8 cellular contexts compared by ENCODE assay signal in genomic region chr5:177429248-177430045, GRCh38. TPM values are rescaled to one million over a fixed set of nuclear protein-coding genes. Genes with fewer than 3 reads are reported as not detected.
DNase-seq lines count a peak whose midpoint lies in the region; ATAC-seq, FAIRE-seq and TF ChIP-seq lines count a peak whose summit lies in the region.

No MANE protein-coding gene starts in this region.

- H3K4me2 ChIP-seq in H1 (ENCODE audit: insufficient read depth in 1 of 2, low read depth in 2 of 2, low read length in 2 of 2) (no peak overlapping the region), PC-9 (no peak overlapping the region)

- H3F3A ChIP-seq in PC-9 (ENCODE audit: insufficient read depth, low read depth), result peaks cover 10% of the 10 kb centered on the region; the same call in 1 of the 2 replicates

- no peak for DNase-seq in HFFc6
- peak; percentile 89 to 91 for DNase-seq in activated CD4-positive, alpha-beta T cell treated with anti-CD3 and anti-CD28 coated beads for 4 hours
- no peak for DNase-seq in H1 (ENCODE audit: low read depth in 1 of 2, low spot score in 2 of 2)
- DNase-seq in stimulated activated CD4-positive, alpha-beta T cell treated with anti-CD3 and anti-CD28 coated beads, Interleukin-15, amount 100 ng/mL, for 1 hour (ENCODE audit: low read depth in 1 of 2, low spot score in 1 of 2), result peak; percentile 66 to 72
- DNase-seq in NCI-H524 treated with DMSO at 0.1 percent for 48 hours (lab: John Stamatoyannopoulos, UW), result no peak
- DNase-seq in PC-9, result no peak
- DNase-seq in WERI-Rb-1, result no peak

- 0 out of 2 replicates have a peak overlapping the region, but pooled peaks have one; percentile 29 for H3K27ac Mint-ChIP-seq in HFFc6

- H3K27me3 Mint-ChIP-seq in HFFc6 (ENCODE audit: insufficient read depth), result peaks cover 2% of the 10 kb centered on the region

- no peak for FAIRE-seq in H1 (lab: Jason Lieb, UNC)

- H4K8ac ChIP-seq in H1 (ENCODE audit: extremely low read depth, insufficient read depth, low read length), result no peak overlapping the region

- no peak overlapping the region for H4K91ac ChIP-seq in H1 (replicated peaks; ENCODE audit: insufficient read length, low read length)

- CTCF ChIA-PET in H1 (lab: Charles Lee; ENCODE audit: partially characterized antibody), result interaction anchor here (0.6 to 5.9 kb wide), 14 partner anchors 13 to 122 kb away, joined by 3 to 34 read pairs (median 4); partner anchors contain the start of gene F12
- CTCF ChIA-PET in PC-9 (lab: Charles Lee), result no interaction called here

- H3K4me3 ChIP-seq in H1 (ENCODE audit: extremely low read depth in 1 of 4, insufficient read depth in 2 of 4, low read depth in 3 of 4, low read length in 4 of 4) (no peak overlapping the region), PC-9 (no peak overlapping the region), WERI-Rb-1 (ENCODE audit: low read depth, low read length) (no peak overlapping the region)

- no peak overlapping the region for H2BK12ac ChIP-seq in H1 (ENCODE audit: low read depth, low read length)

- peaks cover 27% of the 10 kb centered on the region for H3K4me1 Mint-ChIP-seq in HFFc6 (ENCODE audit: low read depth)

- H3K4me1 ChIP-seq in H1 (replicated peaks in 1 of 4; ENCODE audit: control insufficient read depth in 3 of 4, insufficient read depth in 4 of 4, low read length in 3 of 4) (peaks cover 4 to 14% (median 9%) of the 10 kb centered on the region in 4 experiments; a peak in 6 of 7 replicates), PC-9 (replicated peaks; ENCODE audit: insufficient read depth) (peaks cover 23% of the 10 kb centered on the region)

- H3K9me3 ChIP-seq in H1 (ENCODE audit: insufficient read depth in 2 of 2, low read depth in 1 of 2, low read length in 1 of 2) (no peaks in the 10 kb centered on the region), PC-9 (ENCODE audit: insufficient read depth, low read depth) (no peaks in the 10 kb centered on the region), WERI-Rb-1 (ENCODE audit: severe bottlenecking) (no peaks in the 10 kb centered on the region)

- H4K5ac ChIP-seq in H1 (ENCODE audit: insufficient read length, low read depth, low read length), result no peak overlapping the region

- peaks cover 16% of the 10 kb centered on the region for H3K79me1 ChIP-seq in H1 (ENCODE audit: low read depth, low read length)

- H3K27ac ChIP-seq in H1 (ENCODE audit: low read depth, low read length) (no peak overlapping the region), PC-9 (no peak overlapping the region), WERI-Rb-1 (no peak overlapping the region)

- H3K79me2 ChIP-seq in H1 (ENCODE audit: control insufficient read depth in 1 of 2, insufficient read depth in 2 of 2, low read length in 2 of 2), result peaks cover 0 to 26% of the 10 kb centered on the region in 2 experiments; a peak in 2 of 4 replicates
- H3K79me2 ChIP-seq in PC-9 (ENCODE audit: low read depth), result peaks cover 35% of the 10 kb centered on the region

- no peak overlapping the region; a peak in 1 of 7 replicates for H3K9ac ChIP-seq in H1 (replicated peaks in 1 of 4; ENCODE audit: extremely low read depth in 1 of 4, low read depth in 3 of 4, low read length in 3 of 4)

- TF ChIP-seq RAD21 in H1 (IDR thresholded peaks at IDR 0.05 in 1 of 2, conservative IDR thresholded peaks at IDR 0.05 in 1 of 2; ENCODE audit: low read depth in 2 of 2, low read length in 2 of 2), result no peak

- peaks cover 10% of the 10 kb centered on the region for H3K23me2 ChIP-seq in H1 (ENCODE audit: low read depth, low read length)

- H3K18ac ChIP-seq in H1 (ENCODE audit: extremely low read depth, low read length), result no peak overlapping the region

- H2BK120ac ChIP-seq in H1 (replicated peaks; ENCODE audit: low read depth, low read length), result no peak overlapping the region

- peak in 1 of 2 experiments; percentile 32; a peak in 2 of 3 replicates for TF ChIP-seq POLR2A in H1 (IDR thresholded peaks at IDR 0.05; ENCODE audit: control extremely low read depth in 1 of 2, low read depth in 2 of 2, low read length in 2 of 2)

- ATAC-seq in HG03135 (IDR thresholded peaks at IDR 0.05; ENCODE audit: unreplicated experiment), result no peak

- no peak overlapping the region for H2BK15ac ChIP-seq in H1 (ENCODE audit: low read length)

- H2BK5ac ChIP-seq in H1 (ENCODE audit: low read depth, low read length), result no peak overlapping the region

- H3K36me3 ChIP-seq in H1 (ENCODE audit: control insufficient read depth in 2 of 4, insufficient read depth in 4 of 4, low read length in 3 of 4), result peaks cover 7 to 29% (median 22%) of the 10 kb centered on the region in 4 experiments; a peak in 6 of 8 replicates
- H3K36me3 ChIP-seq in PC-9 (ENCODE audit: low read depth), result no peaks in the 10 kb centered on the region
- H3K36me3 ChIP-seq in WERI-Rb-1, result peaks cover 3% of the 10 kb centered on the region; the same call in 1 of the 2 replicates

- H3K9me2 ChIP-seq in PC-9 (ENCODE audit: insufficient read depth), result no peaks in the 10 kb centered on the region

- no peak overlapping the region for H3K56ac ChIP-seq in H1 (replicated peaks; ENCODE audit: insufficient read length, low read depth, low read length)

- intact Hi-C loops in PC-9 (cut with micrococcal nuclease; ENCODE audit: unreplicated experiment), result no loop called here

- no peak overlapping the region for H3K4ac ChIP-seq in H1 (replicated peaks; ENCODE audit: insufficient read length, low read depth, low read length)

- no peak overlapping the region for H3K4me3 Mint-ChIP-seq in HFFc6

- TF ChIP-seq EP300 in H1 (IDR thresholded peaks at IDR 0.05; ENCODE audit: borderline replicate concordance in 1 of 2, low read depth in 2 of 2, low read length in 2 of 2), result no peak

- 92% methylated on average over 5 of the region's 6 CpGs; no CpG with 5 or more reads in 1 of the 2 experiments for WGBS in H1 (ENCODE audit: extremely low coverage in 1 of 2, insufficient coverage in 1 of 2, insufficient read length in 1 of 2, insufficient replicate concordance in 2 of 2, low coverage in 1 of 2, low lambda C conversion rate in 2 of 2, missing lambda C conversion rate in 1 of 2), 2 experiments

- no peak overlapping the region for H3K14ac ChIP-seq in H1 (ENCODE audit: insufficient read length)

- H3K36me3 Mint-ChIP-seq in HFFc6 (ENCODE audit: low read depth), result no peaks in the 10 kb centered on the region; the same call in 1 of the 2 replicates

- no peak overlapping the region for H2BK20ac ChIP-seq in H1 (ENCODE audit: low read length)

- no peak overlapping the region for H2AK5ac ChIP-seq in H1 (ENCODE audit: low read depth, low read length)

- no peak overlapping the region for H3K23ac ChIP-seq in H1 (ENCODE audit: insufficient read length)

- TF ChIP-seq CTCF in HFFc6 (IDR thresholded peaks at IDR 0.05) (no peak), H1 (IDR thresholded peaks at IDR 0.05; ENCODE audit: control extremely low read depth in 1 of 3, insufficient read depth in 1 of 3, low read depth in 1 of 3, low read length in 3 of 3) (no peak), PC-9 (conservative IDR thresholded peaks at IDR 0.05) (no peak), WERI-Rb-1 (IDR thresholded peaks at IDR 0.05; ENCODE audit: low read depth, low read length) (no peak)

- H3K9me3 Mint-ChIP-seq in HFFc6, result no peaks in the 10 kb centered on the region

- no peak overlapping the region for H2AFZ ChIP-seq in H1 (ENCODE audit: low read length)
- no peak overlapping the region for H2AFZ ChIP-seq in PC-9

- no peaks in the 10 kb centered on the region for H3K27me3 ChIP-seq in H1 (replicated peaks in 1 of 4; ENCODE audit: control insufficient read depth in 3 of 4, extremely low read depth in 1 of 4, insufficient read depth in 3 of 4, low read length in 3 of 4)
- H3K27me3 ChIP-seq in PC-9 (ENCODE audit: insufficient read depth, low read depth), result no peaks in the 10 kb centered on the region
- no peaks in the 10 kb centered on the region for H3K27me3 ChIP-seq in WERI-Rb-1 (ENCODE audit: insufficient read depth, low read depth, severe bottlenecking)

- peaks cover 15 to 24% of the 10 kb centered on the region in 2 experiments for H4K20me1 ChIP-seq in H1 (replicated peaks in 1 of 2; ENCODE audit: control insufficient read depth in 1 of 2, insufficient read depth in 2 of 2, low read length in 2 of 2)
- H4K20me1 ChIP-seq in PC-9 (ENCODE audit: insufficient read depth), result peaks cover 29% of the 10 kb centered on the region

- POLR2A ChIA-PET in H1 (lab: Charles Lee; ENCODE audit: partially characterized antibody), result interaction anchor here (0.7 to 24.2 kb wide), 9 partner anchors 8 to 120 kb away, joined by 3 to 460 read pairs (median 4); partner anchors contain the start of gene PRR7
- POLR2A ChIA-PET in PC-9 (lab: Charles Lee; ENCODE audit: unreplicated experiment), result no interaction called here

- BruUV-seq in PC-9 (replicated peaks; lab: Mats Ljungman, UMichigan), result no TSS peak

RNA-seq across cellular contexts. Expression of gene GRK6, which starts 3.0 kb away (rescaled TPM):
- total RNA-seq in HFFc6 (2021; fragmentation: NEBNext Ultra II Directional; extraction: Animal tissue kit (Norgen Biotek cat#: 25700)), result 10 to 100 TPM; 25.8 to 30.7 (median 28.0) TPM
- 52.0 and 57.8 TPM in 2 replicates for total RNA-seq in H1 (2021; fragmentation: NEBNext Ultra II Directional; extraction: Animal tissue kit (Norgen Biotek cat#: 25700))
- polyA plus RNA-seq in H1 (2011; rRNA removed), result 31.8 and 50.8 TPM in 2 replicates
- polyA plus RNA-seq in H1 (2011; cell fraction: cytosol; rRNA removed), result 43.3 TPM
- 53.8 TPM for polyA plus RNA-seq in H1 (2011; cell fraction: nucleus; rRNA removed)
- polyA plus RNA-seq in H1 (2012, experiment 1 of 2), result 32.8 to 46.4 TPM (median 42.2 TPM) in 4 replicates
- polyA plus RNA-seq in H1 (2012, experiment 2 of 2), result 38.4 TPM
- 23.7 TPM for polyA plus RNA-seq in H1 (2013, experiment 1 of 2)
- 24.5 TPM for polyA plus RNA-seq in H1 (2013, experiment 2 of 2)
- 21.9 and 25.8 TPM in 2 replicates for polyA minus RNA-seq in H1 (2011; rRNA and poly(A)+ RNA removed)
- polyA minus RNA-seq in H1 (2011; cell fraction: cytosol; rRNA and poly(A)+ RNA removed), result 27.7 TPM
- 39.0 TPM for polyA minus RNA-seq in H1 (2011; cell fraction: nucleus; rRNA and poly(A)+ RNA removed)
- 82.3 and 124 TPM in 2 replicates for total RNA-seq in PC-9 (2021)

RNA-seq across cellular contexts. Expression of gene PRR7, which starts 17.2 kb away (rescaled TPM):
- total RNA-seq in HFFc6 (2021; fragmentation: NEBNext Ultra II Directional; extraction: Animal tissue kit (Norgen Biotek cat#: 25700)), result 10 to 100 TPM in 4 of 6 experiments, 1 to 10 TPM in 2; 8.9 to 16.9 (median 10.4) TPM
- 8.0 and 8.6 TPM in 2 replicates for total RNA-seq in H1 (2021; fragmentation: NEBNext Ultra II Directional; extraction: Animal tissue kit (Norgen Biotek cat#: 25700))
- 11.8 and 23.1 TPM in 2 replicates for polyA plus RNA-seq in H1 (2011; rRNA removed)
- polyA plus RNA-seq in H1 (2011; cell fraction: cytosol; rRNA removed), result 11.7 TPM
- 12.5 TPM for polyA plus RNA-seq in H1 (2011; cell fraction: nucleus; rRNA removed)
- 0.79 to 4.9 TPM (median 4.9 TPM) in 4 replicates for polyA plus RNA-seq in H1 (2012, experiment 1 of 2)
- 2.8 TPM for polyA plus RNA-seq in H1 (2012, experiment 2 of 2)
- polyA plus RNA-seq in H1 (2013, experiment 1 of 2), result 5.2 TPM
- 4.9 TPM for polyA plus RNA-seq in H1 (2013, experiment 2 of 2)
- 0.12 and 0.13 TPM in 2 replicates for polyA minus RNA-seq in H1 (2011; rRNA and poly(A)+ RNA removed)
- polyA minus RNA-seq in H1 (2011; cell fraction: cytosol; rRNA and poly(A)+ RNA removed), result 5.2 TPM
- polyA minus RNA-seq in H1 (2011; cell fraction: nucleus; rRNA and poly(A)+ RNA removed), result 7.5 TPM
- 22.2 and 31.7 TPM in 2 replicates for total RNA-seq in PC-9 (2021)

RNA-seq across cellular contexts. Expression of gene F12, which starts 20.1 kb away (rescaled TPM):
- total RNA-seq in HFFc6 (2021; fragmentation: NEBNext Ultra II Directional; extraction: Animal tissue kit (Norgen Biotek cat#: 25700)), result 1 to 10 TPM in 1 of 6 experiments, under 1 TPM in 5; 0.63 to 1.2 (median 0.87) TPM
- total RNA-seq in H1 (2021; fragmentation: NEBNext Ultra II Directional; extraction: Animal tissue kit (Norgen Biotek cat#: 25700)), result 5.4 and 6.5 TPM in 2 replicates
- 7.8 and 12.0 TPM in 2 replicates for polyA plus RNA-seq in H1 (2011; rRNA removed)
- polyA plus RNA-seq in H1 (2011; cell fraction: cytosol; rRNA removed), result 6.0 TPM
- polyA plus RNA-seq in H1 (2011; cell fraction: nucleus; rRNA removed), result 5.0 TPM
- polyA plus RNA-seq in H1 (2012, experiment 1 of 2), result 3.5 to 7.1 TPM (median 4.9 TPM) in 4 replicates
- polyA plus RNA-seq in H1 (2012, experiment 2 of 2), result 3.5 TPM
- polyA plus RNA-seq in H1 (2013, experiment 1 of 2), result 2.6 TPM
- polyA plus RNA-seq in H1 (2013, experiment 2 of 2), result 3.1 TPM
- 0.85 and 0.88 TPM in 2 replicates for polyA minus RNA-seq in H1 (2011; rRNA and poly(A)+ RNA removed)
- polyA minus RNA-seq in H1 (2011; cell fraction: cytosol; rRNA and poly(A)+ RNA removed), result 2.3 TPM
- 2.7 TPM for polyA minus RNA-seq in H1 (2011; cell fraction: nucleus; rRNA and poly(A)+ RNA removed)
- 14.5 and 17.0 TPM in 2 replicates for total RNA-seq in PC-9 (2021)

RNA-seq across cellular contexts. Expression of gene PFN3, which starts 29.0 kb away (rescaled TPM):
- not detected for total RNA-seq in HFFc6 (2021; fragmentation: NEBNext Ultra II Directional; extraction: Animal tissue kit (Norgen Biotek cat#: 25700))
- total RNA-seq in H1 (2021; fragmentation: NEBNext Ultra II Directional; extraction: Animal tissue kit (Norgen Biotek cat#: 25700)), result not detected in 2 replicates
- not detected in 2 replicates for polyA plus RNA-seq in H1 (2011; rRNA removed)
- polyA plus RNA-seq in H1 (2011; cell fraction: cytosol; rRNA removed), result not detected
- polyA plus RNA-seq in H1 (2011; cell fraction: nucleus; rRNA removed), result not detected
- polyA plus RNA-seq in H1 (2012, experiment 1 of 2), result not detected in 4 replicates
- not detected for polyA plus RNA-seq in H1 (2012, experiment 2 of 2)
- not detected for polyA plus RNA-seq in H1 (2013, experiment 1 of 2)
- polyA plus RNA-seq in H1 (2013, experiment 2 of 2), result not detected
- polyA minus RNA-seq in H1 (2011; rRNA and poly(A)+ RNA removed), result not detected in 2 replicates
- not detected for polyA minus RNA-seq in H1 (2011; cell fraction: cytosol; rRNA and poly(A)+ RNA removed)
- polyA minus RNA-seq in H1 (2011; cell fraction: nucleus; rRNA and poly(A)+ RNA removed), result not detected
- total RNA-seq in PC-9 (2021), result not detected in 2 replicates

RNA-seq across cellular contexts. Expression of gene DBN1, which starts 44.0 kb away (rescaled TPM):
- total RNA-seq in HFFc6 (2021; fragmentation: NEBNext Ultra II Directional; extraction: Animal tissue kit (Norgen Biotek cat#: 25700)), result 100 to 1,000 TPM; 346 to 394 (median 358) TPM
- total RNA-seq in H1 (2021; fragmentation: NEBNext Ultra II Directional; extraction: Animal tissue kit (Norgen Biotek cat#: 25700)), result 325 and 333 TPM in 2 replicates
- polyA plus RNA-seq in H1 (2011; rRNA removed), result 168 and 250 TPM in 2 replicates
- 212 TPM for polyA plus RNA-seq in H1 (2011; cell fraction: cytosol; rRNA removed)
- polyA plus RNA-seq in H1 (2011; cell fraction: nucleus; rRNA removed), result 1,074 TPM
- 188 to 314 TPM (median 284 TPM) in 4 replicates for polyA plus RNA-seq in H1 (2012, experiment 1 of 2)
- 241 TPM for polyA plus RNA-seq in H1 (2012, experiment 2 of 2)
- 332 TPM for polyA plus RNA-seq in H1 (2013, experiment 1 of 2)
- 350 TPM for polyA plus RNA-seq in H1 (2013, experiment 2 of 2)
- polyA minus RNA-seq in H1 (2011; rRNA and poly(A)+ RNA removed), result 120 and 154 TPM in 2 replicates
- polyA minus RNA-seq in H1 (2011; cell fraction: cytosol; rRNA and poly(A)+ RNA removed), result 133 TPM
- 288 TPM for polyA minus RNA-seq in H1 (2011; cell fraction: nucleus; rRNA and poly(A)+ RNA removed)
- total RNA-seq in PC-9 (2021), result 144 and 181 TPM in 2 replicates

Comparison
In these comparisons a context has a peak if more than half of its experiments do, and no peak if none do; other contexts are left out.
1. DNase-seq: peak in activated CD4-positive, alpha-beta T cell treated with anti-CD3 and anti-CD28 coated beads for 4 hours (2 of 2) and stimulated activated CD4-positive, alpha-beta T cell treated with anti-CD3 and anti-CD28 coated beads, Interleukin-15, amount 100 ng/mL, for 1 hour (2 of 2); none in HFFc6 (single experiment), H1 (0 of 2), NCI-H524 treated with DMSO at 0.1 percent for 48 hours (single experiment), PC-9 (0 of 2) and WERI-Rb-1 (single experiment).